In genomic region chr2:125679903-125680302, GRCh38 we compare ENCODE assay signal across 24 cellular contexts.
"Had no signal": no experiment of that assay in that cellular context is flagged by ENCODE, and none has a peak within 500 bp of the region (broad histone marks: within the 10 kb centered on the region; RNA-seq: fewer than 3 reads in every experiment).

No MANE protein-coding gene starts in this region.

- H3K4me3 ChIP-seq: breast epithelium, esophagus muscularis mucosa, heart left ventricle, ovary, right lobe of liver, thoracic aorta, upper lobe of left lung, vagina had no signal

- DNase-seq: activated B cell treated with CpG ODN at 0.5 μM for 24 hours; activated CD4-positive, alpha-beta T cell treated with anti-CD3 and anti-CD28 coated beads, Interleukin-2, amount 50 U/mL, for 1 hour; activated CD8-positive, alpha-beta T cell treated with anti-CD3 and anti-CD28 coated beads for 36 hours; activated gamma-delta T cell treated with Interleukin-2 at 50 U/mL for 16 hours; activated naive CD4-positive, alpha-beta T cell treated with anti-CD3 and anti-CD28 coated beads, Interleukin-2, amount 50 U/mL, for 16 hours; activated T-cell treated with anti-CD3 and anti-CD28 coated beads, Interleukin-2, amount 50 U/mL, for 4 hours; central memory CD4-positive, alpha-beta T cell; dermis blood vessel endothelial cell; effector CD4-positive, alpha-beta T cell; foreskin keratinocyte; heart left ventricle; left ventricle myocardium superior; naive thymus-derived CD4-positive, alpha-beta T cell; ovary; right lobe of liver; stimulated activated CD4-positive, alpha-beta T cell treated with anti-CD3 and anti-CD28 coated beads, Interleukin-2, amount 100 ng/mL, for 48 hours; stimulated activated naive CD8-positive, alpha-beta T cell treated with anti-CD3 and anti-CD28 coated beads, Interleukin-15, Interleukin-2, amounts not matched to agents 100 U/mL and 50 U/mL, for 24 hours; T-helper 2 cell; upper lobe of left lung had no signal

- H3K9me3 ChIP-seq: breast epithelium, esophagus muscularis mucosa, ovary, right lobe of liver, thoracic aorta, upper lobe of left lung, vagina had no signal

- H3K27me3 ChIP-seq: breast epithelium, esophagus muscularis mucosa, foreskin keratinocyte, heart left ventricle, ovary, right lobe of liver, upper lobe of left lung, vagina had no signal

- H3K4me1 ChIP-seq: breast epithelium, esophagus muscularis mucosa, foreskin keratinocyte, heart left ventricle, right lobe of liver, upper lobe of left lung, vagina had no signal

- H3K36me3 ChIP-seq: breast epithelium, esophagus muscularis mucosa, heart left ventricle, ovary, right lobe of liver, thoracic aorta, upper lobe of left lung, vagina had no signal

- ATAC-seq: activated CD8-positive, alpha-beta T cell treated with anti-CD3 and anti-CD28 coated beads for 36 hours; activated T-cell treated with anti-CD3 and anti-CD28 coated beads, Interleukin-2, amount 50 U/mL, for 4 hours; activated T-helper 17 cell treated with anti-CD3 and anti-CD28 coated beads, Interleukin-2, amount 50 U/mL, for 72 hours; foreskin keratinocyte; heart left ventricle; left ventricle myocardium superior; naive thymus-derived CD4-positive, alpha-beta T cell; right lobe of liver; stimulated activated naive CD8-positive, alpha-beta T cell treated with anti-CD3 and anti-CD28 coated beads, Interleukin-15, Interleukin-2, amounts not matched to agents 100 U/mL and 50 U/mL, for 24 hours had no signal

- H3K27ac ChIP-seq: breast epithelium, esophagus muscularis mucosa, foreskin keratinocyte, heart left ventricle, ovary, right lobe of liver, thoracic aorta, upper lobe of left lung, vagina had no signal
